Comparison of ENCODE assay signal across 8 cellular contexts in the genomic region with DNA sequence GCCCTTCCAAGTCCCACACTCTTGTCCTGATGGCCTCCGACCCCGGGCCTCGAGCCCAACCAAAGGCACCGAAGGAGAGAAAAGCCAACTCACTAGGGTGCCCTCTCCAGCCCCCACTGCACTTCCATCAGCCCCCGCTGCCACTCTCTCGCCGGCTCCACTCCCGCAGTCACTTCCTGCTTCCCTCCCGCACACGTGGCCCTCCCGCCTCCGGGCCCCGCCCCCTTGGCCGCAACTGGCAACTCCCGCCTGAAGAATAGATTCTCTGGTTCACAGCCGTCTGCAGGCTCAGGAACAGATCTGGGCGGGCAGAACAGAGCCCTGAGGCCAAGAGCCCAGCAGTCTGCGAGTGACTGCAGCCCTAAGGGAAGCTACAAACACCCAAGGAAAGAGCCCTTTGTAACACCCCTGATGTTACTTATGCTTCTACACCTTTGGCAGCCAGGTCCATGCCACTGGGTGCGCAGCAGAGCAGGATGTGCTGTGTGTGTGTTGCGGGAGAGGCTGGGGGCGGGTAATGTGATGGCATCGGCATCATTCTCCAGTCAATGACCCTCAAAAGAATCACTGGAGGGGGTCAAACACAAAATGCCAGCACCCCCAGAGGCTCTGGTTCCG. TPM values are rescaled to one million over a fixed set of nuclear protein-coding genes. Genes with fewer than 3 reads are reported as not detected.
DNase-seq lines count a peak whose midpoint lies in the region; ATAC-seq and TF ChIP-seq lines count a peak whose summit lies in the region.

A gene with protein sequence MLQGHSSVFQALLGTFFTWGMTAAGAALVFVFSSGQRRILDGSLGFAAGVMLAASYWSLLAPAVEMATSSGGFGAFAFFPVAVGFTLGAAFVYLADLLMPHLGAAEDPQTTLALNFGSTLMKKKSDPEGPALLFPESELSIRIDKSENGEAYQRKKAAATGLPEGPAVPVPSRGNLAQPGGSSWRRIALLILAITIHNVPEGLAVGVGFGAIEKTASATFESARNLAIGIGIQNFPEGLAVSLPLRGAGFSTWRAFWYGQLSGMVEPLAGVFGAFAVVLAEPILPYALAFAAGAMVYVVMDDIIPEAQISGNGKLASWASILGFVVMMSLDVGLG (minus strand): TSS at position 171 of the 618 bp plus-strand sequence. CDS start 3,924 bp downstream, outside the sequence.

- peaks cover 0 to 12% (median 2%) of the 10 kb centered on the region in 6 donors for H3K36me3 ChIP-seq in spleen

- H3K36me3 Mint-ChIP-seq in immature natural killer cell = peaks cover 0 to 6% (median under 1%) of the 10 kb centered on the region in 3 donors

- peaks cover 4 to 11% (median 10%) of the 10 kb centered on the region in 3 donors for H3K27me3 Mint-ChIP-seq in immature natural killer cell (ENCODE audit: low read depth in 3 of 3)

- no peaks in the 10 kb centered on the region for H3K9me3 ChIP-seq in spleen

- TF ChIP-seq POLR2A in spleen (IDR thresholded peaks at IDR 0.05) = no peak

- DNase-seq in ACHN (peak; percentile 96), NCI-H2196 treated with DMSO at 0.1 percent for 48 hours (lab: John Stamatoyannopoulos, UW; ENCODE audit: unreplicated experiment) (peak; percentile 91), cardiac fibroblast (ENCODE audit: low read depth in 2 of 2) (peak; percentile 93 to 95), immature natural killer cell (peak; percentile 86 to 90 (median 88)), spleen (peak; percentile 98)

- H3K4me1 ChIP-seq in spleen = peaks cover 7 to 69% (median 30%) of the 10 kb centered on the region in 6 donors

- H3K9me3 Mint-ChIP-seq in immature natural killer cell = no peaks in the 10 kb centered on the region

- ATAC-seq in GM18870 (IDR thresholded peaks at IDR 0.05; ENCODE audit: unreplicated experiment) (peak; percentile 98), HG03135 (IDR thresholded peaks at IDR 0.05; ENCODE audit: unreplicated experiment) (peak; percentile 99)

- peak within 1 kb of the TSS; percentile 69 to 94 (median 90) for H3K27ac Mint-ChIP-seq in immature natural killer cell

- H3K4me3 Mint-ChIP-seq in immature natural killer cell = peak within 1 kb of the TSS; percentile 92 to 99 (median 97)

- WGBS in spleen, 5 donors = 12 to 15% (median 13%) methylated on average over 22 to 23 of the region's 23 CpGs

- H3K4me1 Mint-ChIP-seq in immature natural killer cell = peaks cover 39 to 47% of the 10 kb centered on the region in 2 donors

- H3K27ac ChIP-seq in spleen = peak within 1 kb of the TSS; percentile 32 to 84 (median 57)

- H3K27me3 ChIP-seq in spleen (replicated peaks in 1 of 7) = peaks cover 0 to 6% (median 0%) of the 10 kb centered on the region in 7 donors

- TF ChIP-seq CTCF in WI38 (IDR thresholded peaks at IDR 0.05; ENCODE audit: low read depth, low read length) = no peak
- no peak for TF ChIP-seq CTCF in cardiac fibroblast (IDR thresholded peaks at IDR 0.05; ENCODE audit: low read depth, low read length)
- peak in 4 of 11 experiments; percentile 21 to 40 (median 26) for TF ChIP-seq CTCF in spleen (IDR thresholded peaks at IDR 0.05 in 8 of 11, conservative IDR thresholded peaks at IDR 0.05 in 3 of 11)

- in situ Hi-C loops in ACHN (cut with HindIII; ENCODE audit: low pct_ligation_motif_present, low pct_unique_long_range_greater_than_20kb, low sequenced_read_pairs) = no loop called here

- intact Hi-C loops in spleen (cut with DNase I; ENCODE audit: low total_unique reads) = no loop called here

- H3K4me3 ChIP-seq in WI38 (ENCODE audit: low read depth, low read length) (peak within 1 kb of the TSS; percentile 75), cardiac fibroblast (replicated peaks in 1 of 2; ENCODE audit: low read depth in 2 of 2, low read length in 2 of 2) (peak within 1 kb of the TSS; percentile 73 to 83), spleen (peak within 1 kb of the TSS; percentile 63 to 80 (median 69))

RNA-seq across cellular contexts. Expression of the gene that starts here (rescaled TPM):
- 10 to 100 TPM; 13.7 to 25.8 (median 16.2) TPM for polyA plus RNA-seq in immature natural killer cell
- total RNA-seq in spleen = 10 to 100 TPM; 22.5 to 45.2 (median 29.6) TPM
- 1 to 10 TPM; 4.1 to 8.1 (median 4.1) TPM for polyA plus RNA-seq in spleen

Comparison
In these comparisons a context has a peak if more than half of its experiments do, and no peak if none do; other contexts are left out.
1. Peak in every context shown above with its lines: DNase-seq, ATAC-seq, H3K4me3 ChIP-seq and H3K27ac ChIP-seq.